ENCODE assay signal across 8 cellular contexts in the genomic region with DNA sequence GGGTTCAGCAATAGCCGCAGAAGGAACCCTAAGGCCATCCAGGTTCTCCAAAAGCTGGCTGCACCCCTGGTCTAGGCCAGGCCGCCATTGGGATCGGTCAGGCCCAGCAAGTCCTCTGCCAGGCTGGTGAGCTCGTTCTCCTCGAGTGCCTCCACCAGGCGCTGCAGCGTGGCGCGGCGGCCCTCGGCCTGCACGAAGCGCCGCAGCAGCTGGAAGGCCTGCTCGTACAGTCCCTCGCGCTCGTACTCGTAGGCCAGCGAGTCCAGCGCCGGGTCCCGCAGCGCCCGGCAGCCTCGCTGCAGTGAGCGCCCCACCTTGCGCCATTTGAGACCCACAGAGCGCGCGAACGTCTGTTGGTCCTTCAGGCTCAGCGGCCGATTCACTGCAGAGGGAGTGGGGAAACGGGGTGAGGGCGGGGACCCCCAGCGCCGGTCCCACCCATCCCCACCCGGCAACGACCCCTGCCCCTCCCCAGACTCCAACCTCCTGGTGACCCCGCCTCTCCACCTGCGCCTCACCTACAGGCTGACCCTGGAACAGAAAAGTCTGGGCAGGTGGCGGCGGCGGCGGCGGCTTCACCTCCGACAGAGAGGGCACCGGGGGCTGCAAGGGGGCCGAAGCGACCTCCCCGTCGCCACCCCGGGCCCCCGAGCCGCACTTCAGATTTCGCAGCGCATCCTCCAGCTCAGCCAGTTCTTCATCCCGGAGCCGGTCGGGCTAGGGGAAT. TPM values are rescaled to one million over a fixed set of nuclear protein-coding genes. Genes with fewer than 3 reads are reported as not detected.
DNase-seq lines count a peak whose midpoint lies in the region; ATAC-seq, FAIRE-seq and TF ChIP-seq lines count a peak whose summit lies in the region.

No MANE protein-coding gene starts in this region.

- H3K9me3 Mint-ChIP-seq in activated naive CD8-positive, alpha-beta T cell treated with anti-CD3 and anti-CD28 coated beads, Interleukin-2, amount 10 ng/mL, durations not matched to agents 7 days and 5 days: no peaks in the 10 kb centered on the region

- H3K4me3 ChIP-seq in A549 (no peak overlapping the region; the same call in 2 of the 3 replicates), DOHH2 (ENCODE audit: low read length) (0 out of 2 replicates have a peak overlapping the region, but pooled peaks have one; percentile 31), mesenchymal stem cell (ENCODE audit: insufficient read depth in 1 of 2, low read depth in 1 of 2, low read length in 2 of 2) (no peak overlapping the region)

- no peak for ATAC-seq in A549
- ATAC-seq in activated naive CD8-positive, alpha-beta T cell treated with anti-CD3 and anti-CD28 coated beads, Interleukin-2, amount 10 ng/mL, durations not matched to agents 7 days and 5 days (ENCODE audit: low read depth): no peak
- ATAC-seq in HG02763 (IDR thresholded peaks at IDR 0.05; ENCODE audit: unreplicated experiment): no peak

- H3K14ac ChIP-seq in mesenchymal stem cell (ENCODE audit: low read length in 2 of 2): peak overlapping the region in 1 of 2 experiments; percentile 71

- H3K27me3 Mint-ChIP-seq in activated naive CD8-positive, alpha-beta T cell treated with anti-CD3 and anti-CD28 coated beads, Interleukin-2, amount 10 ng/mL, durations not matched to agents 7 days and 5 days: peaks cover 3% of the 10 kb centered on the region

- H4K20me1 ChIP-seq in DOHH2 (ENCODE audit: control insufficient read depth, insufficient read depth, low read depth, low read length): peaks cover 9% of the 10 kb centered on the region; the same call in 1 of the 2 replicates

- peaks cover 13% of the 10 kb centered on the region for H3F3A ChIP-seq in DOHH2 (ENCODE audit: control insufficient read depth, insufficient read depth)

- WGBS in A549 (ENCODE audit: missing lambda C conversion rate): 88% methylated on average over 47 of the region's 61 CpGs
- 25% methylated on average over 39 of the region's 61 CpGs for WGBS in mesenchymal stem cell

- no peak overlapping the region for H2BK5ac ChIP-seq in mesenchymal stem cell (ENCODE audit: low read depth, low read length, poor library complexity, severe bottlenecking)

- TF ChIP-seq RAD21 in A549 (conservative IDR thresholded peaks at IDR 0.05 in 1 of 2, IDR thresholded peaks at IDR 0.05 in 1 of 2): no peak

- TF ChIP-seq CTCF in A549 (IDR thresholded peaks at IDR 0.05) (no peak), DOHH2 (IDR thresholded peaks at IDR 0.05; ENCODE audit: low read depth, low read length, poor library complexity, severe bottlenecking) (no peak)

- H3K9me3 ChIP-seq in A549: no peaks in the 10 kb centered on the region
- H3K9me3 ChIP-seq in DOHH2 (ENCODE audit: control insufficient read depth, insufficient read depth, low read length): no peaks in the 10 kb centered on the region
- no peaks in the 10 kb centered on the region for H3K9me3 ChIP-seq in mesenchymal stem cell (ENCODE audit: control insufficient read depth, low read length)

- no peak for DNase-seq in A549 (ENCODE audit: low read depth in 1 of 2, low spot score in 1 of 2)
- no peak for DNase-seq in activated naive CD8-positive, alpha-beta T cell treated with anti-CD3 and anti-CD28 coated beads, Interleukin-2, amount 10 ng/mL, durations not matched to agents 7 days and 5 days
- no peak for DNase-seq in mesenchymal stem cell
- no peak for DNase-seq in SHP77 treated with DMSO at 0.1 percent for 48 hours (lab: John Stamatoyannopoulos, UW)
- DNase-seq in SHP77 (lab: John Stamatoyannopoulos, UW): no peak
- DNase-seq in GM19239 (ENCODE audit: insufficient read length, low spot score): no peak

- no peaks in the 10 kb centered on the region for H3K79me2 ChIP-seq in DOHH2 (ENCODE audit: control insufficient read depth, low read length)

- H3K23ac ChIP-seq in mesenchymal stem cell (ENCODE audit: low read length in 2 of 2): no peak overlapping the region

- H2BK12ac ChIP-seq in mesenchymal stem cell (ENCODE audit: low read length in 2 of 2): no peak overlapping the region

- peaks cover 13% of the 10 kb centered on the region for H3K79me1 ChIP-seq in mesenchymal stem cell (replicated peaks; ENCODE audit: low read length, poor library complexity, severe bottlenecking)

- H4K91ac ChIP-seq in mesenchymal stem cell (ENCODE audit: low read length): no peak overlapping the region

- peak overlapping the region; percentile 4 for H4K8ac ChIP-seq in mesenchymal stem cell (ENCODE audit: low read length)

- peaks cover 17% of the 10 kb centered on the region for H3K36me3 Mint-ChIP-seq in activated naive CD8-positive, alpha-beta T cell treated with anti-CD3 and anti-CD28 coated beads, Interleukin-2, amount 10 ng/mL, durations not matched to agents 7 days and 5 days

- no peak overlapping the region for H3K4ac ChIP-seq in mesenchymal stem cell (ENCODE audit: low read depth in 1 of 2, low read length in 2 of 2)

- peaks cover 21% of the 10 kb centered on the region for H3K4me1 ChIP-seq in A549
- peaks cover 30% of the 10 kb centered on the region for H3K4me1 ChIP-seq in DOHH2 (ENCODE audit: control insufficient read depth, low read length)
- peaks cover 41% of the 10 kb centered on the region for H3K4me1 ChIP-seq in mesenchymal stem cell (ENCODE audit: control insufficient read depth, insufficient read depth, low read depth, low read length)

- H3K9ac ChIP-seq in mesenchymal stem cell (ENCODE audit: low read length): no peak overlapping the region

- H2BK120ac ChIP-seq in mesenchymal stem cell (ENCODE audit: low read depth, low read length): no peak overlapping the region

- no peak overlapping the region for H2AK5ac ChIP-seq in mesenchymal stem cell (ENCODE audit: low read length, severe bottlenecking)

- H3K9me2 ChIP-seq in DOHH2 (replicated peaks; ENCODE audit: control insufficient read depth, low read length): no peaks in the 10 kb centered on the region

- H3K18ac ChIP-seq in mesenchymal stem cell (ENCODE audit: low read depth in 1 of 2, low read length in 2 of 2): no peak overlapping the region

- CTCF ChIA-PET in A549 (lab: Yijun Ruan, JAX): interaction anchor here (0.6 to 16.0 kb wide), 68 partner anchors 14 to 275 kb away, joined by 3 to 314 read pairs (median 6); a partner anchor contains a TSS

- H3K27ac ChIP-seq in A549 (peak overlapping the region in 1 of 2 experiments; percentile 44; a peak in 2 of 6 replicates), DOHH2 (ENCODE audit: low read depth, low read length) (no peak overlapping the region), mesenchymal stem cell (ENCODE audit: low read length, poor library complexity, severe bottlenecking) (no peak overlapping the region)

- H3K27me3 ChIP-seq in DOHH2 (ENCODE audit: control insufficient read depth, low read length) (peaks cover 23% of the 10 kb centered on the region), mesenchymal stem cell (ENCODE audit: control insufficient read depth in 1 of 2, insufficient read depth in 1 of 2, low read length in 2 of 2) (peaks cover 0 to 40% of the 10 kb centered on the region in 2 experiments)

- no peak overlapping the region for H3K27ac Mint-ChIP-seq in activated naive CD8-positive, alpha-beta T cell treated with anti-CD3 and anti-CD28 coated beads, Interleukin-2, amount 10 ng/mL, durations not matched to agents 7 days and 5 days

- TF ChIP-seq POLR2A in A549 (IDR thresholded peaks at IDR 0.05; ENCODE audit: low read length): no peak

- H3K36me3 ChIP-seq in DOHH2 (ENCODE audit: control insufficient read depth, low read length): no peaks in the 10 kb centered on the region
- H3K36me3 ChIP-seq in mesenchymal stem cell (ENCODE audit: control insufficient read depth in 1 of 2, insufficient read depth in 2 of 2, low read depth in 1 of 2, low read length in 2 of 2): peaks cover 3 to 7% of the 10 kb centered on the region in 2 experiments

- peak overlapping the region; percentile 83 for H3K4me2 ChIP-seq in A549
- peak overlapping the region; percentile 55 for H3K4me2 ChIP-seq in DOHH2 (ENCODE audit: low read length)
- peak overlapping the region; percentile 76 for H3K4me2 ChIP-seq in mesenchymal stem cell (ENCODE audit: low read length, poor library complexity, severe bottlenecking)

- H3K4me3 Mint-ChIP-seq in activated naive CD8-positive, alpha-beta T cell treated with anti-CD3 and anti-CD28 coated beads, Interleukin-2, amount 10 ng/mL, durations not matched to agents 7 days and 5 days: peak overlapping the region; percentile 77

- no peak for FAIRE-seq in A549 (lab: Jason Lieb, UNC)
- no peak for FAIRE-seq in GM19239 (lab: Jason Lieb, UNC)

- POLR2A ChIA-PET in A549 (lab: Yijun Ruan, JAX): interaction anchor here (1.1 to 1.6 kb wide), 2 partner anchors 16 to 137 kb away, joined by 3 to 6 read pairs; a partner anchor contains a TSS
- POLR2A ChIA-PET in activated naive CD8-positive, alpha-beta T cell treated with anti-CD3 and anti-CD28 coated beads, Interleukin-2, amount 10 ng/mL, durations not matched to agents 7 days and 5 days (lab: Charles Lee): interaction anchor here (0.6 to 2.8 kb wide), 8 partner anchors 18 to 180 kb away, joined by 3 to 31 read pairs (median 4); a partner anchor contains a TSS

- no peak overlapping the region for H2AFZ ChIP-seq in mesenchymal stem cell (ENCODE audit: low read depth, low read length)

- peaks cover 57% of the 10 kb centered on the region for H3K4me1 Mint-ChIP-seq in activated naive CD8-positive, alpha-beta T cell treated with anti-CD3 and anti-CD28 coated beads, Interleukin-2, amount 10 ng/mL, durations not matched to agents 7 days and 5 days

- H2BK15ac ChIP-seq in mesenchymal stem cell (ENCODE audit: low read depth, poor library complexity, severe bottlenecking): no peak overlapping the region

- TF ChIP-seq EP300 in A549 (IDR thresholded peaks at IDR 0.05): no peak

RNA-seq across cellular contexts. Expression of a gene that starts 3.9 kb away (rescaled TPM):
- polyA plus RNA-seq in A549 (2011; rRNA removed) (6.8 and 8.5 TPM in 2 replicates), A549 (2017; fragmentation: RNase III; extraction: RNeasy Plus Mini Kit Qiagen cat#74134 plus additional on column Dnase treatment) (6.7 to 9.3 TPM (median 9.0 TPM) in 3 replicates)
- 6.2 and 8.6 TPM in 2 replicates for polyA plus RNA-seq in A549 (2012; cell fraction: cytosol; rRNA removed)
- 9.0 and 10.9 TPM in 2 replicates for polyA plus RNA-seq in A549 (2012; cell fraction: nucleus; rRNA removed)
- 9.8 and 10.8 TPM in 2 replicates for polyA minus RNA-seq in A549 (2011; rRNA and poly(A)+ RNA removed)
- total RNA-seq in activated naive CD8-positive, alpha-beta T cell treated with anti-CD3 and anti-CD28 coated beads, Interleukin-2, amount 10 ng/mL, durations not matched to agents 7 days and 5 days: 10 to 100 TPM in 1 of 2 experiments, 1 to 10 TPM in 1; 9.0 to 10.1 TPM
- polyA plus RNA-seq in mesenchymal stem cell (2013, experiment 1 of 2): 32.5 TPM
- polyA plus RNA-seq in mesenchymal stem cell (2013, experiment 2 of 2): 32.0 TPM

RNA-seq across cellular contexts. Expression of a gene that starts 5.0 kb away (rescaled TPM):
- polyA plus RNA-seq in A549 (2011; rRNA removed) (7.8 and 9.1 TPM in 2 replicates), A549 (2017; fragmentation: RNase III; extraction: RNeasy Plus Mini Kit Qiagen cat#74134 plus additional on column Dnase treatment) (13.2 to 15.2 TPM (median 15.2 TPM) in 3 replicates)
- 22.9 and 30.0 TPM in 2 replicates for polyA plus RNA-seq in A549 (2012; cell fraction: cytosol; rRNA removed)
- 35.6 and 45.2 TPM in 2 replicates for polyA plus RNA-seq in A549 (2012; cell fraction: nucleus; rRNA removed)
- polyA minus RNA-seq in A549 (2011; rRNA and poly(A)+ RNA removed): 3.5 and 4.4 TPM in 2 replicates
- 10 to 100 TPM; 77.3 to 81.7 TPM for total RNA-seq in activated naive CD8-positive, alpha-beta T cell treated with anti-CD3 and anti-CD28 coated beads, Interleukin-2, amount 10 ng/mL, durations not matched to agents 7 days and 5 days
- polyA plus RNA-seq in mesenchymal stem cell (2013, experiment 1 of 2): 11.1 TPM
- 11.5 TPM for polyA plus RNA-seq in mesenchymal stem cell (2013, experiment 2 of 2)

RNA-seq across cellular contexts. Expression of a gene that starts 5.0 kb away (rescaled TPM):
- polyA plus RNA-seq in A549 (2011; rRNA removed) (5.4 and 5.6 TPM in 2 replicates), A549 (2017; fragmentation: RNase III; extraction: RNeasy Plus Mini Kit Qiagen cat#74134 plus additional on column Dnase treatment) (12.5 to 14.4 TPM (median 13.1 TPM) in 3 replicates)
- 10.7 and 15.0 TPM in 2 replicates for polyA plus RNA-seq in A549 (2012; cell fraction: cytosol; rRNA removed)
- 99.8 and 200 TPM in 2 replicates for polyA plus RNA-seq in A549 (2012; cell fraction: nucleus; rRNA removed)
- polyA minus RNA-seq in A549 (2011; rRNA and poly(A)+ RNA removed): 2.4 and 2.6 TPM in 2 replicates
- total RNA-seq in activated naive CD8-positive, alpha-beta T cell treated with anti-CD3 and anti-CD28 coated beads, Interleukin-2, amount 10 ng/mL, durations not matched to agents 7 days and 5 days: 10 to 100 TPM; 34.1 to 41.3 TPM
- polyA plus RNA-seq in mesenchymal stem cell (2013, experiment 1 of 2): 6.1 TPM
- 5.7 TPM for polyA plus RNA-seq in mesenchymal stem cell (2013, experiment 2 of 2)

RNA-seq across cellular contexts. Expression of a gene that starts 9.8 kb away (rescaled TPM):
- polyA plus RNA-seq in A549 (2011; rRNA removed) (8.3 and 11.7 TPM in 2 replicates), A549 (2017; fragmentation: RNase III; extraction: RNeasy Plus Mini Kit Qiagen cat#74134 plus additional on column Dnase treatment) (15.3 to 22.0 TPM (median 18.9 TPM) in 3 replicates)
- polyA plus RNA-seq in A549 (2012; cell fraction: cytosol; rRNA removed): 12.1 and 13.7 TPM in 2 replicates
- polyA plus RNA-seq in A549 (2012; cell fraction: nucleus; rRNA removed): 198 and 241 TPM in 2 replicates
- polyA minus RNA-seq in A549 (2011; rRNA and poly(A)+ RNA removed): 4.9 and 5.0 TPM in 2 replicates
- total RNA-seq in activated naive CD8-positive, alpha-beta T cell treated with anti-CD3 and anti-CD28 coated beads, Interleukin-2, amount 10 ng/mL, durations not matched to agents 7 days and 5 days: 10 to 100 TPM; 61.5 to 76.8 TPM
- polyA plus RNA-seq in mesenchymal stem cell (2013, experiment 1 of 2): 4.1 TPM
- 3.3 TPM for polyA plus RNA-seq in mesenchymal stem cell (2013, experiment 2 of 2)

RNA-seq across cellular contexts. Expression of a gene that starts 15.6 kb away (rescaled TPM):
- 22.6 and 24.4 TPM in 2 replicates for polyA plus RNA-seq in A549 (2011; rRNA removed)
- polyA plus RNA-seq in A549 (2012; cell fraction: cytosol; rRNA removed): 36.9 and 41.0 TPM in 2 replicates
- 53.4 and 79.4 TPM in 2 replicates for polyA plus RNA-seq in A549 (2012; cell fraction: nucleus; rRNA removed)
- polyA plus RNA-seq in A549 (2017; fragmentation: RNase III; extraction: RNeasy Plus Mini Kit Qiagen cat#74134 plus additional on column Dnase treatment): 38.5 to 41.3 TPM (median 39.1 TPM) in 3 replicates
- polyA minus RNA-seq in A549 (2011; rRNA and poly(A)+ RNA removed): 9.0 and 10.6 TPM in 2 replicates
- 10 to 100 TPM; 17.7 to 18.6 TPM for total RNA-seq in activated naive CD8-positive, alpha-beta T cell treated with anti-CD3 and anti-CD28 coated beads, Interleukin-2, amount 10 ng/mL, durations not matched to agents 7 days and 5 days
- polyA plus RNA-seq in mesenchymal stem cell (2013, experiment 1 of 2): 13.9 TPM
- 12.8 TPM for polyA plus RNA-seq in mesenchymal stem cell (2013, experiment 2 of 2)
